In the genomic region with DNA sequence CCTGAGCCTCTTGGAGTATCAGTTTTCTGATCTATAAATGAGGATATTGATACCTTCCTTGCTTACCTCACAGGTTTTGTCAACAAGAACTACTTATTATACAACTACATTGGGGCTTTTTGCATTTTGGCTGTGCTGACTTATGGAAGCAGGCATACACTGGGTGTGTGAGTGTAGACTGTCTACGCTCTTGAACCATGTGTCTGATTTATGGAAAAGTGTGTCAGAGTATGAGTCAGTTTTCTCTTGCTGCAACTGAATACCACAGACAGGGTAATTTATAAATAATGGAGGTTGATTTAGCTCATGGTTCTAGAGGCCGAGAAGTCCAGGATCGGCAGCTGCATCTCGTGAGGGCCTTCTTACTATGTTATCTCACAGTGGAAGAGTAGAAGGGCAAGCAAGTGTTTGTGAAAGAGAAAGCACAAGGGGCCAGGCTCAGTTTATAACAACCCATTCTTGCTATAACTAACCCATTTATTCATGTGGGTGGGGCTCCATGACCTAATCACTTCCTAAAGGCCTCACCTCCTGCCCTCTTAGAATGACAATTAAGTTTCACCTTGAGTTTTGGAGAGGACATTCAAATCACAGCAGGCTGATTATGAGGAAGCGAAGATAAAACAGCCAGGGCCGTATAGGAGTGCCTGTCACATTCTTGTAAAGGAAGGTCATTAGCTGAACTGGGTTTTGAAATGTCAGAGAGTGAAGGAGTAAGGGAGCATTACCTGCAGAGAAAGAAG, we compare ENCODE assay signal across 10 cellular contexts. TPM values are rescaled to one million over a fixed set of nuclear protein-coding genes. Genes with fewer than 3 reads are reported as not detected.
DNase-seq lines count a peak whose midpoint lies in the region; ATAC-seq and TF ChIP-seq lines count a peak whose summit lies in the region.
"Had no signal": no experiment of that assay in that cellular context is flagged by ENCODE, and none has a peak within 500 bp of the region (broad histone marks: within the 10 kb centered on the region; RNA-seq: fewer than 3 reads in every experiment).

No MANE protein-coding gene starts in this region.

- no peak overlapping the region for H3K4me2 ChIP-seq in osteoblast (ENCODE audit: insufficient read depth, low read length)

- CTCF ChIA-PET in HEK293T (lab: Yijun Ruan, JAX): interaction anchor here (1.5 kb wide), 1 partner anchor 9 kb away, joined by 4 read pairs; no protein-coding TSS in a partner anchor

- no peak overlapping the region for H3K4me3 ChIP-seq in osteoblast (ENCODE audit: insufficient read depth, low read length)

- H3K79me2 ChIP-seq in osteoblast (ENCODE audit: insufficient read depth, low read length): no peaks in the 10 kb centered on the region

- no peak overlapping the region for H2AFZ ChIP-seq in osteoblast (ENCODE audit: low read length)

- DNase-seq in GM13977 (ENCODE audit: low spot score): peak; percentile 72
- DNase-seq in osteoblast (ENCODE audit: insufficient read length, low spot score, missing footprints): no peak
- DNase-seq in NCI-H2081 treated with DMSO at 0.1 percent for 48 hours (lab: John Stamatoyannopoulos, UW): no peak
- DNase-seq in HEK293T (ENCODE audit: extremely low spot score): no peak
- DNase-seq in COR-L47 (lab: John Stamatoyannopoulos, UW): no peak
- DNase-seq: caudate nucleus, NCI-H226 had no signal

- no peaks in the 10 kb centered on the region for H3K9me3 Mint-ChIP-seq in activated T-helper 17 cell treated with anti-CD3 and anti-CD28 coated beads, Interleukin-2, amount 50 U/mL, for 72 hours

- POLR2A ChIA-PET in HEK293T (lab: Yijun Ruan, JAX): no interaction called here

- H3K36me3 ChIP-seq in osteoblast (ENCODE audit: insufficient read depth, low read length): no peaks in the 10 kb centered on the region

- in situ Hi-C loops in GM13977 (cut with MboI; ENCODE audit: low pct_unique_long_range_greater_than_20kb, low sequenced_read_pairs, unreplicated experiment): no loop called here

- H3K4me1 Mint-ChIP-seq in activated T-helper 17 cell treated with anti-CD3 and anti-CD28 coated beads, Interleukin-2, amount 50 U/mL, for 72 hours: peaks cover 25% of the 10 kb centered on the region

- H3K27ac Mint-ChIP-seq in activated T-helper 17 cell treated with anti-CD3 and anti-CD28 coated beads, Interleukin-2, amount 50 U/mL, for 72 hours: peak overlapping the region; percentile 65

- no peaks in the 10 kb centered on the region for H4K20me1 ChIP-seq in osteoblast (ENCODE audit: insufficient read depth, low read length)

- H3K27me3 ChIP-seq in osteoblast (ENCODE audit: insufficient read depth, low read length): no peaks in the 10 kb centered on the region

- H3K4me1 ChIP-seq in osteoblast (ENCODE audit: insufficient read depth, low read length): no peaks in the 10 kb centered on the region

- no peaks in the 10 kb centered on the region for H3K9me3 ChIP-seq in osteoblast (ENCODE audit: low read depth, low read length)

- ATAC-seq in GM19372 (IDR thresholded peaks at IDR 0.05; ENCODE audit: low read depth, unreplicated experiment): peak; percentile 48
- peak; percentile 60 for ATAC-seq in HG02981 (IDR thresholded peaks at IDR 0.05; ENCODE audit: unreplicated experiment)
- peak; percentile 79 for ATAC-seq in activated T-helper 17 cell treated with anti-CD3 and anti-CD28 coated beads, Interleukin-2, amount 50 U/mL, for 72 hours (replicated peaks)

- no peak overlapping the region for H3K27ac ChIP-seq in osteoblast (ENCODE audit: low read depth, low read length)

- peaks cover 6% of the 10 kb centered on the region for H3K36me3 Mint-ChIP-seq in activated T-helper 17 cell treated with anti-CD3 and anti-CD28 coated beads, Interleukin-2, amount 50 U/mL, for 72 hours (ENCODE audit: low read depth)

- TF ChIP-seq CTCF in GM13977 (IDR thresholded peaks at IDR 0.05; ENCODE audit: extremely low read depth, insufficient read depth, missing control alignments) (no peak), osteoblast (IDR thresholded peaks at IDR 0.05; ENCODE audit: extremely low read depth, low read depth, low read length) (no peak)

- no peaks in the 10 kb centered on the region for H3K27me3 Mint-ChIP-seq in activated T-helper 17 cell treated with anti-CD3 and anti-CD28 coated beads, Interleukin-2, amount 50 U/mL, for 72 hours

- H3K4me3 Mint-ChIP-seq in activated T-helper 17 cell treated with anti-CD3 and anti-CD28 coated beads, Interleukin-2, amount 50 U/mL, for 72 hours: peak overlapping the region; percentile 61

TF ChIP-seq in HEK293T, 16 proteins besides CTCF, POLR2A, EP300 and RAD21:
- no peak for TF ChIP-seq FOXM1 (IDR thresholded peaks at IDR 0.05; ENCODE audit: borderline replicate concordance)

RNA-seq across cellular contexts. Expression of a gene that starts 6.8 kb away (rescaled TPM):
- not detected for total RNA-seq in activated T-helper 17 cell treated with anti-CD3 and anti-CD28 coated beads, Interleukin-2, amount 50 U/mL, for 72 hours
- total RNA-seq in osteoblast: not detected in 2 replicates

RNA-seq across cellular contexts. Expression of a gene that starts 28.1 kb away (rescaled TPM):
- total RNA-seq in activated T-helper 17 cell treated with anti-CD3 and anti-CD28 coated beads, Interleukin-2, amount 50 U/mL, for 72 hours: 10 to 100 TPM; 31.5 to 55.7 TPM
- total RNA-seq in osteoblast: not detected in 2 replicates

Comparison
In these comparisons a context has a peak if more than half of its experiments do, and no peak if none do; other contexts are left out.
1. RNA of a gene that starts 28.1 kb away (total RNA-seq): 31.5 to 55.7 TPM in activated T-helper 17 cell treated with anti-CD3 and anti-CD28 coated beads, Interleukin-2, amount 50 U/mL, for 72 hours; not detected in osteoblast; every median in the first group is over 10 times any median in the second.
2. Peak in every context shown above with its lines, with median percentiles within 50 percentile points of each other: ATAC-seq.